ENCODE assay signal across 8 cellular contexts in the genomic region with DNA sequence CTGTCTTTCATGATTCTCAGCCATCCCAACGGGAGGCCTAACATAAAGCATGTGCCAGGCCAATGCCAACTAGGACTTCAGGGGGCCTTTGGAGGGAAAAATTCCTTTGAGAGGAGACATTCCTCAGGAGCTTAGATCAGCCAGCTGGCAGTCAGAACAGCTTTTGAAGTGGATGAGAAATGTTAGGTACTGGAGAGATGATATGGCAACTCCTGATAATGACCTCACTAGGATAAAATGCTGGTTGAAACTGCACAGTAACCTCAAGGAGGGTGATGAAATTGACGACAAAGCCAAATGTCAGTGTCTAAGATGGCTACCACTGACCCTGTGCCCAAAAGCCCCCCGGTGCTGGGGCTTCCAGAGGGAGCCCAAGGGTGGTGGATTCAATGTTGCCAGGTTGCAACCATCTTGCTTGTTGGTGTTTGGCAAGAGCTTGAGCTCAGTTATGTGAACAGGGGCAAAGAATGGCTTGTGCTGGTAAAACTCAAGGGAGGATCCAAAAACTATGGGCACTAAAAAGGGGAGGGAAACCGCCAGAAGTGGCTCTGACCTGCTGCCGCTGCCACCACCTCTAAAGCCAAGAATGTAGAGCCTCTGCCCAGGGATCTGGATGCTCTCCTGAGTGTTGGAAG.
A peak's percentile ranks its signal among the peaks of the same experiment; 100 is the strongest.
DNase-seq lines count a peak whose midpoint lies in the region; ATAC-seq and TF ChIP-seq lines count a peak whose summit lies in the region.

No MANE protein-coding gene starts in this region.

- H3K9me3 ChIP-seq in WERI-Rb-1 (ENCODE audit: severe bottlenecking) = no peaks in the 10 kb centered on the region

- H3K4me3 ChIP-seq in WERI-Rb-1 (ENCODE audit: low read depth, low read length) = no peak overlapping the region

- no peaks in the 10 kb centered on the region for H3K27me3 Mint-ChIP-seq in nephron (ENCODE audit: low read depth)

- H3K9me3 Mint-ChIP-seq in nephron = no peaks in the 10 kb centered on the region

- H3K27ac Mint-ChIP-seq in nephron = peak overlapping the region; percentile 58 to 96 (median 58)

- H3K36me3 ChIP-seq in WERI-Rb-1 = no peaks in the 10 kb centered on the region; the same call in 1 of the 2 replicates

- TF ChIP-seq CTCF in nephron (IDR thresholded peaks at IDR 0.05; ENCODE audit: unreplicated experiment in 3 of 3) = no peak
- TF ChIP-seq CTCF in WERI-Rb-1 (IDR thresholded peaks at IDR 0.05; ENCODE audit: low read depth, low read length) = no peak

- peaks cover 40% of the 10 kb centered on the region for H3K36me3 Mint-ChIP-seq in nephron (ENCODE audit: low read depth)

- ATAC-seq in GM21515 (IDR thresholded peaks at IDR 0.05; ENCODE audit: unreplicated experiment) = no peak

- H3K27ac ChIP-seq in epithelial cell of prostate = peak overlapping the region; percentile 96
- H3K27ac ChIP-seq in WERI-Rb-1 = no peak overlapping the region

- DNase-seq in AG08396 (ENCODE audit: low spot score) (peak; percentile 78), NCI-H2196 treated with DMSO at 0.1 percent for 48 hours (lab: John Stamatoyannopoulos, UW; ENCODE audit: unreplicated experiment) (peak; percentile 53), epithelial cell of prostate (ENCODE audit: low read depth, low spot score) (peak; percentile 50), WERI-Rb-1 (no peak)
- no peak for DNase-seq in activated effector memory CD4-positive, alpha-beta T cell treated with anti-CD3 and anti-CD28 coated beads, Interleukin-2, amount 50 U/mL, for 16 hours
- DNase-seq in stimulated activated CD4-positive, alpha-beta T cell treated with anti-CD3 and anti-CD28 coated beads, Interleukin-1b, Interleukin-23, amount 100 ng/mL, for 48 hours = no peak

- no peaks in the 10 kb centered on the region for H3K27me3 ChIP-seq in WERI-Rb-1 (ENCODE audit: insufficient read depth, low read depth, severe bottlenecking)

- H3K4me3 Mint-ChIP-seq in nephron = no peak overlapping the region

- peaks cover 41% of the 10 kb centered on the region for H3K4me1 Mint-ChIP-seq in nephron

Comparison
In these comparisons a context has a peak if more than half of its experiments do, and no peak if none do; other contexts are left out.
1. DNase-seq: peak in AG08396 (single experiment), NCI-H2196 treated with DMSO at 0.1 percent for 48 hours (single experiment) and epithelial cell of prostate (single experiment); none in activated effector memory CD4-positive, alpha-beta T cell treated with anti-CD3 and anti-CD28 coated beads, Interleukin-2, amount 50 U/mL, for 16 hours (single experiment), stimulated activated CD4-positive, alpha-beta T cell treated with anti-CD3 and anti-CD28 coated beads, Interleukin-1b, Interleukin-23, amount 100 ng/mL, for 48 hours (single experiment) and WERI-Rb-1 (single experiment).